1 cellular context compared by ENCODE assay signal in the genomic region with DNA sequence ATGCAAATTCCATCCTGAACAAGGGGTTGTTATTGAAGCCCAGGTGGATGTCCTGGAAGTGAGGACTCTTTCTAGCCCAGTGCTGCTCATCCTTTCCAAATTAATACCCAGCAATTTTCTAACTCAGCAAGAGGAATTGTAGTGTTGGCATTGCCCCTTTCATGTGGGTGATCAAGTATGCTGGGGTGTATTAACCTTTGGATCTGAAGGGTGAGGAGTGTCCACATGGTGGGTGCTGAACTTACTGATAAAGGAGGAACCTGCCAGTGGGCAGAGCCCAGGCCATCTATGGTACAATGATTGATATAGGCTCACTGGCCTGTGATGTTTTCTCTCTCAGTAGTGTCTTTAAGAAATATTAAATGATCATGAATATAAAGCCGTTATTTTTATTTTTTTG.
TF ChIP-seq lines count a peak whose summit lies in the region.

No MANE protein-coding gene starts in this region.

TF ChIP-seq in HEK293, 187 proteins besides CTCF, POLR2A, EP300 and RAD21 (continued from another document):
- TF ChIP-seq, protein P1, sequence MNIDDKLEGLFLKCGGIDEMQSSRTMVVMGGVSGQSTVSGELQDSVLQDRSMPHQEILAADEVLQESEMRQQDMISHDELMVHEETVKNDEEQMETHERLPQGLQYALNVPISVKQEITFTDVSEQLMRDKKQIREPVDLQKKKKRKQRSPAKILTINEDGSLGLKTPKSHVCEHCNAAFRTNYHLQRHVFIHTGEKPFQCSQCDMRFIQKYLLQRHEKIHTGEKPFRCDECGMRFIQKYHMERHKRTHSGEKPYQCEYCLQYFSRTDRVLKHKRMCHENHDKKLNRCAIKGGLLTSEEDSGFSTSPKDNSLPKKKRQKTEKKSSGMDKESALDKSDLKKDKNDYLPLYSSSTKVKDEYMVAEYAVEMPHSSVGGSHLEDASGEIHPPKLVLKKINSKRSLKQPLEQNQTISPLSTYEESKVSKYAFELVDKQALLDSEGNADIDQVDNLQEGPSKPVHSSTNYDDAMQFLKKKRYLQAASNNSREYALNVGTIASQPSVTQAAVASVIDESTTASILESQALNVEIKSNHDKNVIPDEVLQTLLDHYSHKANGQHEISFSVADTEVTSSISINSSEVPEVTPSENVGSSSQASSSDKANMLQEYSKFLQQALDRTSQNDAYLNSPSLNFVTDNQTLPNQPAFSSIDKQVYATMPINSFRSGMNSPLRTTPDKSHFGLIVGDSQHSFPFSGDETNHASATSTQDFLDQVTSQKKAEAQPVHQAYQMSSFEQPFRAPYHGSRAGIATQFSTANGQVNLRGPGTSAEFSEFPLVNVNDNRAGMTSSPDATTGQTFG (tag by site-specific recombination; IDR thresholded peaks at IDR 0.05; ENCODE audit: borderline replicate concordance), result no peak
